Comparison of ENCODE assay signal across 13 cellular contexts in genomic region chr18:64244571-64244970, GRCh38.
DNase-seq lines count a peak whose midpoint lies in the region; TF ChIP-seq lines count a peak whose summit lies in the region.
"Had no signal": no experiment of that assay in that cellular context is flagged by ENCODE, and none has a peak within 500 bp of the region (broad histone marks: within the 10 kb centered on the region; RNA-seq: fewer than 3 reads in every experiment).

No MANE protein-coding gene starts in this region.

- no peaks in the 10 kb centered on the region for H3K27me3 Mint-ChIP-seq in activated naive CD8-positive, alpha-beta T cell treated with anti-CD3 and anti-CD28 coated beads for 36 hours
- H3K27me3 Mint-ChIP-seq in activated T-cell treated with anti-CD3 and anti-CD28 coated beads, Interleukin-2, amount 50 U/mL, for 24 hours = no peaks in the 10 kb centered on the region
- H3K27me3 Mint-ChIP-seq: activated naive CD8-positive, alpha-beta T cell treated with anti-CD3 and anti-CD28 coated beads, Interleukin-2, amount 50 U/mL, for 24 hours had no signal

- H3K9me3 Mint-ChIP-seq in activated naive CD8-positive, alpha-beta T cell treated with anti-CD3 and anti-CD28 coated beads for 36 hours = no peaks in the 10 kb centered on the region
- no peaks in the 10 kb centered on the region for H3K9me3 Mint-ChIP-seq in activated T-cell treated with anti-CD3 and anti-CD28 coated beads, Interleukin-2, amount 50 U/mL, for 24 hours
- H3K9me3 Mint-ChIP-seq: activated naive CD8-positive, alpha-beta T cell treated with anti-CD3 and anti-CD28 coated beads, Interleukin-2, amount 50 U/mL, for 24 hours; CD14-positive monocyte had no signal

- no peak overlapping the region for H3K4me3 ChIP-seq in A673 (ENCODE audit: low read depth, low read length, poor library complexity, severe bottlenecking)
- no peak overlapping the region for H3K4me3 ChIP-seq in uterus
- H3K4me3 ChIP-seq: dorsolateral prefrontal cortex had no signal

- H3K36me3 Mint-ChIP-seq in activated naive CD8-positive, alpha-beta T cell treated with anti-CD3 and anti-CD28 coated beads for 36 hours = no peaks in the 10 kb centered on the region
- no peaks in the 10 kb centered on the region for H3K36me3 Mint-ChIP-seq in activated T-cell treated with anti-CD3 and anti-CD28 coated beads, Interleukin-2, amount 50 U/mL, for 24 hours (ENCODE audit: low read depth)
- H3K36me3 Mint-ChIP-seq: CD14-positive monocyte had no signal

- CTCF ChIA-PET in A673 (lab: Charles Lee) = interaction anchor here (0.7 to 1.2 kb wide), 3 partner anchors 33 to 165 kb away, joined by 4 to 7 read pairs (median 7); no protein-coding TSS in a partner anchor

- H3K4me1 ChIP-seq in A673 (ENCODE audit: insufficient read depth, low read length, poor library complexity, severe bottlenecking) (peaks cover 15% of the 10 kb centered on the region), uterus (no peaks in the 10 kb centered on the region)

- H3K9me3 ChIP-seq in A673 (ENCODE audit: low read depth, low read length, poor library complexity, severe bottlenecking) (no peaks in the 10 kb centered on the region), uterus (no peaks in the 10 kb centered on the region)

- no peak overlapping the region for H3K4me3 Mint-ChIP-seq in activated naive CD8-positive, alpha-beta T cell treated with anti-CD3 and anti-CD28 coated beads for 36 hours
- H3K4me3 Mint-ChIP-seq in activated T-cell treated with anti-CD3 and anti-CD28 coated beads, Interleukin-2, amount 50 U/mL, for 24 hours = no peak overlapping the region
- H3K4me3 Mint-ChIP-seq: activated CD8-positive, alpha-beta T cell treated with anti-CD3 and anti-CD28 coated beads, Interleukin-2, amount 10 ng/mL, durations not matched to agents 7 days and 5 days; activated naive CD8-positive, alpha-beta T cell treated with anti-CD3 and anti-CD28 coated beads, Interleukin-2, amount 50 U/mL, for 24 hours; CD14-positive monocyte had no signal

- no peak for TF ChIP-seq POLR2A in uterus (IDR thresholded peaks at IDR 0.05)

- DNase-seq in A673 (ENCODE audit: low spot score) (peak; percentile 69), GM10266 (ENCODE audit: extremely low spot score) (peak; percentile 8), OCI-M1 (lab: John Stamatoyannopoulos, UW) (peak; percentile 67), iPS DF 19.7 (ENCODE audit: low read depth, low spot score) (peak; percentile 20), NCI-H1048 (lab: John Stamatoyannopoulos, UW) (no peak), uterus (no peak)
- no peak for DNase-seq in activated naive CD8-positive, alpha-beta T cell treated with anti-CD3 and anti-CD28 coated beads for 36 hours
- DNase-seq in activated T-cell treated with anti-CD3 and anti-CD28 coated beads, Interleukin-2, amount 50 U/mL, for 24 hours = no peak
- DNase-seq: activated CD8-positive, alpha-beta T cell treated with anti-CD3 and anti-CD28 coated beads, Interleukin-2, amount 10 ng/mL, durations not matched to agents 7 days and 5 days; activated naive CD8-positive, alpha-beta T cell treated with anti-CD3 and anti-CD28 coated beads, Interleukin-2, amount 50 U/mL, for 24 hours; dorsolateral prefrontal cortex; NCI-H187 treated with DMSO at 0.1 percent for 48 hours had no signal

- no TSS peak for BruUV-seq in A673 (replicated peaks; lab: Mats Ljungman, UMichigan)

- H3K27ac ChIP-seq in A673 (ENCODE audit: low read depth, low read length, poor library complexity, severe bottlenecking) = no peak overlapping the region
- H3K27ac ChIP-seq in uterus = no peak overlapping the region
- H3K27ac ChIP-seq: dorsolateral prefrontal cortex had no signal

- H3K36me3 ChIP-seq in A673 (ENCODE audit: insufficient read depth, low read length, poor library complexity, severe bottlenecking) (no peaks in the 10 kb centered on the region), uterus (no peaks in the 10 kb centered on the region)

- POLR2A ChIA-PET in A673 (lab: Charles Lee; ENCODE audit: low non-redundant PET) = no interaction called here

- no peaks in the 10 kb centered on the region for H3K4me1 Mint-ChIP-seq in activated naive CD8-positive, alpha-beta T cell treated with anti-CD3 and anti-CD28 coated beads for 36 hours
- H3K4me1 Mint-ChIP-seq in activated T-cell treated with anti-CD3 and anti-CD28 coated beads, Interleukin-2, amount 50 U/mL, for 24 hours (ENCODE audit: low read depth) = no peaks in the 10 kb centered on the region
- H3K4me1 Mint-ChIP-seq: activated naive CD8-positive, alpha-beta T cell treated with anti-CD3 and anti-CD28 coated beads, Interleukin-2, amount 50 U/mL, for 24 hours; CD14-positive monocyte had no signal

- intact Hi-C loops in A673 (cut with micrococcal nuclease; ENCODE audit: unreplicated experiment) (loop anchor here (1.0 kb wide), 2 partner anchors 86 to 165 kb away; no protein-coding TSS in a partner anchor), uterus (cut with DNase I; ENCODE audit: low total_unique reads) (no loop called here)

- TF ChIP-seq CTCF in A673 (conservative IDR thresholded peaks at IDR 0.05; ENCODE audit: low read depth, low read length) (peak; percentile 71), GM10266 (IDR thresholded peaks at IDR 0.05; ENCODE audit: control insufficient read depth, insufficient read depth, low read depth, missing control alignments) (no peak), uterus (IDR thresholded peaks at IDR 0.05) (no peak)

- H3K27ac Mint-ChIP-seq in activated naive CD8-positive, alpha-beta T cell treated with anti-CD3 and anti-CD28 coated beads for 36 hours = no peak overlapping the region
- H3K27ac Mint-ChIP-seq in activated T-cell treated with anti-CD3 and anti-CD28 coated beads, Interleukin-2, amount 50 U/mL, for 24 hours = no peak overlapping the region
- H3K27ac Mint-ChIP-seq: activated CD8-positive, alpha-beta T cell treated with anti-CD3 and anti-CD28 coated beads, Interleukin-2, amount 10 ng/mL, durations not matched to agents 7 days and 5 days; activated naive CD8-positive, alpha-beta T cell treated with anti-CD3 and anti-CD28 coated beads, Interleukin-2, amount 50 U/mL, for 24 hours; CD14-positive monocyte had no signal

- H3K27me3 ChIP-seq in A673 (replicated peaks; ENCODE audit: insufficient read depth, low read depth, low read length, poor library complexity) (no peaks in the 10 kb centered on the region), uterus (no peaks in the 10 kb centered on the region)

Comparison
In these comparisons a context has a peak if more than half of its experiments do, and no peak if none do; other contexts are left out.
1. DNase-seq: peak in A673 (single experiment), GM10266 (single experiment), OCI-M1 (single experiment) and iPS DF 19.7 (single experiment); none in NCI-H1048 (single experiment), activated naive CD8-positive, alpha-beta T cell treated with anti-CD3 and anti-CD28 coated beads for 36 hours (single experiment), activated T-cell treated with anti-CD3 and anti-CD28 coated beads, Interleukin-2, amount 50 U/mL, for 24 hours (single experiment) and uterus (0 of 2).